In genomic region chr3:195282982-195283381, GRCh38 we compare ENCODE assay signal across 22 cellular contexts. TPM values are rescaled to one million over a fixed set of nuclear protein-coding genes. Genes with fewer than 3 reads are reported as not detected.
DNase-seq lines count a peak whose midpoint lies in the region; ATAC-seq and TF ChIP-seq lines count a peak whose summit lies in the region.
"Had no signal": no experiment of that assay in that cellular context is flagged by ENCODE, and none has a peak within 500 bp of the region (broad histone marks: within the 10 kb centered on the region; RNA-seq: fewer than 3 reads in every experiment).

No MANE protein-coding gene starts in this region.

- H3K27ac ChIP-seq in colonic mucosa, result no peak overlapping the region
- H3K27ac ChIP-seq: brain microvascular endothelial cell, coronary artery, thoracic aorta had no signal

- no peaks in the 10 kb centered on the region for H3K9me3 Mint-ChIP-seq in stimulated activated naive B cell treated with anti-CD40 and anti-IgM and Interleukin-4, amounts not matched to agents 10 μg/mL and 1 μg/mL and 100 μg/mL, for 72 hours
- H3K9me3 Mint-ChIP-seq: CD4-positive, alpha-beta T cell; IgD-negative memory B cell; naive B cell had no signal

- H3K27me3 Mint-ChIP-seq in T-helper 17 cell, result no peaks in the 10 kb centered on the region
- no peaks in the 10 kb centered on the region for H3K27me3 Mint-ChIP-seq in stimulated activated naive B cell treated with anti-CD40 and anti-IgM and Interleukin-4, amounts not matched to agents 10 μg/mL and 1 μg/mL and 100 μg/mL, for 72 hours
- H3K27me3 Mint-ChIP-seq: CD4-positive, alpha-beta T cell; IgD-negative memory B cell; naive B cell had no signal

- intact Hi-C loops in colonic mucosa (cut with DNase I) (no loop called here), left colon (cut with DNase I, micrococcal nuclease) (no loop called here)

- H3K9ac ChIP-seq in colonic mucosa (ENCODE audit: low read depth in 2 of 2, low read length in 2 of 2), result no peak overlapping the region

- ATAC-seq in T-helper 17 cell (no peak), left colon (peak; percentile 52), HG03521 (IDR thresholded peaks at IDR 0.05; ENCODE audit: unreplicated experiment) (no peak)
- no peak for ATAC-seq in stimulated activated naive B cell treated with anti-CD40 and anti-IgM and Interleukin-4, amounts not matched to agents 10 μg/mL and 1 μg/mL and 100 μg/mL, for 72 hours (replicated peaks)

- H3K4me1 ChIP-seq in colonic mucosa, result no peaks in the 10 kb centered on the region

- H3K9me3 ChIP-seq in T-helper 17 cell (ENCODE audit: control insufficient read depth, low read length, poor library complexity, severe bottlenecking) (no peaks in the 10 kb centered on the region), colonic mucosa (no peaks in the 10 kb centered on the region)
- H3K9me3 ChIP-seq: thoracic aorta had no signal

- no peak for DNase-seq in T-helper 17 cell
- DNase-seq in colonic mucosa, result peak; percentile 45
- peak in 1 of 2 donors; percentile 39 for DNase-seq in left colon
- no peak for DNase-seq in stimulated activated naive B cell treated with anti-CD40 and anti-IgM and Interleukin-4, amounts not matched to agents 10 μg/mL and 1 μg/mL and 100 μg/mL, for 72 hours
- DNase-seq in cerebellar cortex (ENCODE audit: low spot score), result no peak
- no peak for DNase-seq in middle frontal gyrus (ENCODE audit: extremely low spot score, low spot score)
- DNase-seq: activated CD4-positive, alpha-beta T cell treated with anti-CD3 and anti-CD28 coated beads, Interleukin-2, amount 50 U/mL, for 4 hours; activated naive CD4-positive, alpha-beta T cell; brain microvascular endothelial cell; CD4-positive, alpha-beta T cell; glutamatergic neuron; naive B cell; NCI-H1105; NCI-H1930; NCI-H774; retina; stimulated activated CD4-positive, alpha-beta T cell treated with anti-CD3 and anti-CD28 coated beads, Interleukin-4, amount 100 ng/mL, for 1 hour; stimulated activated naive CD4-positive, alpha-beta T cell treated with Interleukin-2 at 50 U/mL for 16 hours had no signal

- no peak for TF ChIP-seq CTCF in colonic mucosa (IDR thresholded peaks at IDR 0.05)

- H3K27me3 ChIP-seq in colonic mucosa, result no peaks in the 10 kb centered on the region
- H3K27me3 ChIP-seq: brain microvascular endothelial cell had no signal

- H3K36me3 ChIP-seq in colonic mucosa, result no peaks in the 10 kb centered on the region

- no peak overlapping the region for H3K4me3 Mint-ChIP-seq in T-helper 17 cell
- H3K4me3 Mint-ChIP-seq in stimulated activated naive B cell treated with anti-CD40 and anti-IgM and Interleukin-4, amounts not matched to agents 10 μg/mL and 1 μg/mL and 100 μg/mL, for 72 hours, result no peak overlapping the region
- H3K4me3 Mint-ChIP-seq: CD4-positive, alpha-beta T cell; IgD-negative memory B cell; naive B cell had no signal

- peak overlapping the region; percentile 34 for H3K27ac Mint-ChIP-seq in T-helper 17 cell
- H3K27ac Mint-ChIP-seq in stimulated activated naive B cell treated with anti-CD40 and anti-IgM and Interleukin-4, amounts not matched to agents 10 μg/mL and 1 μg/mL and 100 μg/mL, for 72 hours, result peak overlapping the region; percentile 25
- H3K27ac Mint-ChIP-seq: CD4-positive, alpha-beta T cell had no signal

- no peak overlapping the region for H3K4me3 ChIP-seq in colonic mucosa
- H3K4me3 ChIP-seq: coronary artery, thoracic aorta had no signal

- peaks cover 7% of the 10 kb centered on the region for H3K4me1 Mint-ChIP-seq in T-helper 17 cell
- H3K4me1 Mint-ChIP-seq in stimulated activated naive B cell treated with anti-CD40 and anti-IgM and Interleukin-4, amounts not matched to agents 10 μg/mL and 1 μg/mL and 100 μg/mL, for 72 hours, result peaks cover 0 to 2% of the 10 kb centered on the region in 2 donors
- H3K4me1 Mint-ChIP-seq: IgD-negative memory B cell, naive B cell had no signal

- H3K36me3 Mint-ChIP-seq in T-helper 17 cell (ENCODE audit: low read depth), result peaks cover 3% of the 10 kb centered on the region
- peaks cover 6 to 19% of the 10 kb centered on the region in 2 donors for H3K36me3 Mint-ChIP-seq in stimulated activated naive B cell treated with anti-CD40 and anti-IgM and Interleukin-4, amounts not matched to agents 10 μg/mL and 1 μg/mL and 100 μg/mL, for 72 hours
- H3K36me3 Mint-ChIP-seq: IgD-negative memory B cell had no signal

RNA-seq across cellular contexts. Expression of gene XXYLT1, which starts 12.0 kb away (rescaled TPM):
- total RNA-seq in T-helper 17 cell, result 1 to 10 TPM; 7.6 to 7.7 TPM
- total RNA-seq in colonic mucosa, result 10 to 100 TPM in 1 of 2 donors, 1 to 10 TPM in 1; 8.3 to 10.9 TPM
- 10 to 100 TPM in 1 of 2 donors, 1 to 10 TPM in 1; 8.0 to 13.5 TPM for total RNA-seq in left colon
